In genomic region chr1:150282558-150282958, GRCh38 we compare ENCODE assay signal across 8 cellular contexts. TPM values are rescaled to one million over a fixed set of nuclear protein-coding genes. Genes with fewer than 3 reads are reported as not detected.
DNase-seq lines count a peak whose midpoint lies in the region; ATAC-seq and TF ChIP-seq lines count a peak whose summit lies in the region.

No MANE protein-coding gene starts in this region.

- H3K9ac ChIP-seq in GM23248 (peak overlapping the region; percentile 82), SU-DHL-6 (ENCODE audit: low read length) (no peak overlapping the region)

- 0 out of 2 replicates have a peak, but pooled peaks cover 7% of the 10 kb centered on the region for H3K4me1 ChIP-seq in GM23248 (ENCODE audit: insufficient read depth)
- peaks cover 5% of the 10 kb centered on the region for H3K4me1 ChIP-seq in foreskin keratinocyte
- H3K4me1 ChIP-seq in psoas muscle: peaks cover 15% of the 10 kb centered on the region

- H3K9me2 ChIP-seq in GM23248 (ENCODE audit: insufficient read depth) (no peaks in the 10 kb centered on the region), SU-DHL-6 (replicated peaks; ENCODE audit: insufficient read depth, low read length) (no peaks in the 10 kb centered on the region)

- H3F3A ChIP-seq in GM23248 (ENCODE audit: insufficient read depth) (0 out of 2 replicates have a peak, but pooled peaks cover 10% of the 10 kb centered on the region), SU-DHL-6 (ENCODE audit: insufficient read depth) (no peaks in the 10 kb centered on the region)

- H3K4me2 ChIP-seq in GM23248 (ENCODE audit: unreplicated experiment) (peak overlapping the region; percentile 94), SU-DHL-6 (ENCODE audit: low read depth, low read length, poor library complexity, severe bottlenecking) (no peak overlapping the region)

- H3K9me3 ChIP-seq in GM23248 (ENCODE audit: low read depth) (no peaks in the 10 kb centered on the region), SU-DHL-6 (ENCODE audit: insufficient read depth, low read length) (no peaks in the 10 kb centered on the region), psoas muscle (no peaks in the 10 kb centered on the region)

- no peaks in the 10 kb centered on the region for H3K27me3 ChIP-seq in GM23248 (replicated peaks; ENCODE audit: insufficient read depth)
- H3K27me3 ChIP-seq in SU-DHL-6 (ENCODE audit: low read length): no peaks in the 10 kb centered on the region
- H3K27me3 ChIP-seq in foreskin keratinocyte: no peaks in the 10 kb centered on the region
- no peaks in the 10 kb centered on the region for H3K27me3 ChIP-seq in psoas muscle (ENCODE audit: insufficient read depth in 3 of 3, low read length in 2 of 3)

- no peaks in the 10 kb centered on the region for H4K20me1 ChIP-seq in GM23248 (ENCODE audit: insufficient read depth)
- H4K20me1 ChIP-seq in SU-DHL-6 (ENCODE audit: low read depth, low read length): no peaks in the 10 kb centered on the region

- DNase-seq in GM23248 (no peak), foreskin keratinocyte (no peak), psoas muscle (no peak), NCI-H774 (lab: John Stamatoyannopoulos, UW) (no peak), middle frontal gyrus (ENCODE audit: extremely low spot score, low spot score) (no peak)

- ATAC-seq in foreskin keratinocyte (peak; percentile 40), psoas muscle (peak; percentile 41 to 63 (median 60)), HG03439 (IDR thresholded peaks at IDR 0.05; ENCODE audit: unreplicated experiment) (no peak), HG02973 (IDR thresholded peaks at IDR 0.05; ENCODE audit: unreplicated experiment) (no peak)

- intact Hi-C loops in psoas muscle (cut with DNase I): loop anchor here in 1 of 2 donors (5.0 kb wide), 1 partner anchor 45 kb away; the partner anchor contains the start of gene ANP32E

- peak overlapping the region; percentile 78 for H3K4me3 ChIP-seq in GM23248
- H3K4me3 ChIP-seq in SU-DHL-6 (ENCODE audit: insufficient read depth, low read length, poor library complexity, severe bottlenecking): no peak overlapping the region
- H3K4me3 ChIP-seq in psoas muscle: peak overlapping the region; percentile 80

- H3K27ac ChIP-seq in GM23248 (peak overlapping the region; percentile 29), SU-DHL-6 (ENCODE audit: low read depth, low read length) (no peak overlapping the region), foreskin keratinocyte (peak overlapping the region; percentile 12), psoas muscle (peak overlapping the region; percentile 94)

- in situ Hi-C loops in GM23248 (cut with MboI): no loop called here

- TF ChIP-seq CTCF in SU-DHL-6 (IDR thresholded peaks at IDR 0.05; ENCODE audit: insufficient read depth, low read length, poor library complexity, severe bottlenecking) (no peak), foreskin keratinocyte (conservative IDR thresholded peaks at IDR 0.05) (no peak), psoas muscle (IDR thresholded peaks at IDR 0.05) (no peak)

- 5 to 6% methylated on average over 19 to 21 of the region's 21 CpGs for WGBS in GM23248 (ENCODE audit: low coverage in 1 of 2, low lambda C conversion rate in 2 of 2, missing lambda C conversion rate in 2 of 2), 2 experiments
- 2 to 4% (median 4%) methylated on average over 21 of the region's 21 CpGs for WGBS in psoas muscle, 3 donors

- H3K79me2 ChIP-seq in GM23248 (ENCODE audit: insufficient read depth): no peaks in the 10 kb centered on the region
- no peaks in the 10 kb centered on the region for H3K79me2 ChIP-seq in SU-DHL-6 (ENCODE audit: insufficient read depth, low read length)

- peak overlapping the region; percentile 93 for H2AFZ ChIP-seq in GM23248
- peak overlapping the region; percentile 96 for H2AFZ ChIP-seq in SU-DHL-6 (ENCODE audit: low read depth, low read length, severe bottlenecking)

- H3K36me3 ChIP-seq in GM23248 (ENCODE audit: low read depth): no peaks in the 10 kb centered on the region
- no peaks in the 10 kb centered on the region for H3K36me3 ChIP-seq in SU-DHL-6 (ENCODE audit: low read length)
- H3K36me3 ChIP-seq in psoas muscle (ENCODE audit: insufficient read depth in 1 of 2, low read depth in 1 of 2): peaks cover 5 to 35% of the 10 kb centered on the region in 2 donors

RNA-seq across cellular contexts. Expression of gene CIART, which starts 0.2 kb away (rescaled TPM):
- 1.8 and 3.4 TPM in 2 replicates for total RNA-seq in GM23248 (2014; rRNA removed; shearing (Covaris generic))
- 6.7 and 7.0 TPM in 2 replicates for polyA plus RNA-seq in GM23248 (2016; fragmentation: Nextera tagmentation; extraction: Ambion mirVana)
- total RNA-seq in foreskin keratinocyte: 4.8 and 6.2 TPM in 2 replicates
- 4.7 and 6.7 TPM in 2 replicates for polyA plus RNA-seq in foreskin keratinocyte
- total RNA-seq in psoas muscle: 10 to 100 TPM in 3 of 4 donors, 1 to 10 TPM in 1; 6.2 to 23.4 (median 14.5) TPM
- 10 to 100 TPM in 2 of 3 donors, 1 to 10 TPM in 1; 1.6 to 11.7 (median 11.6) TPM for polyA plus RNA-seq in psoas muscle

RNA-seq across cellular contexts. Expression of gene C1orf54, which starts 10.0 kb away (rescaled TPM):
- 1.7 and 1.9 TPM in 2 replicates for total RNA-seq in GM23248 (2014; rRNA removed; shearing (Covaris generic))
- 1.7 and 1.9 TPM in 2 replicates for polyA plus RNA-seq in GM23248 (2016; fragmentation: Nextera tagmentation; extraction: Ambion mirVana)
- total RNA-seq in foreskin keratinocyte: 0.48 and 0.85 TPM in 2 replicates
- polyA plus RNA-seq in foreskin keratinocyte: 0.72 and 0.80 TPM in 2 replicates
- 1 to 10 TPM; 4.7 to 7.6 (median 6.1) TPM for total RNA-seq in psoas muscle
- polyA plus RNA-seq in psoas muscle: 1 to 10 TPM; 6.4 to 7.0 (median 6.8) TPM

RNA-seq across cellular contexts. Expression of gene MRPS21, which starts 11.1 kb away (rescaled TPM):
- 36.5 and 37.9 TPM in 2 replicates for total RNA-seq in GM23248 (2014; rRNA removed; shearing (Covaris generic))
- polyA plus RNA-seq in GM23248 (2016; fragmentation: Nextera tagmentation; extraction: Ambion mirVana): 108 and 116 TPM in 2 replicates
- 60.0 and 60.1 TPM in 2 replicates for total RNA-seq in foreskin keratinocyte
- 87.0 and 88.2 TPM in 2 replicates for polyA plus RNA-seq in foreskin keratinocyte
- 10 to 100 TPM; 50.1 to 55.0 (median 53.2) TPM for total RNA-seq in psoas muscle
- 10 to 100 TPM; 53.4 to 87.8 (median 55.6) TPM for polyA plus RNA-seq in psoas muscle

RNA-seq across cellular contexts. Expression of gene APH1A, which starts 13.7 kb away (rescaled TPM):
- 103 and 104 TPM in 2 replicates for total RNA-seq in GM23248 (2014; rRNA removed; shearing (Covaris generic))
- polyA plus RNA-seq in GM23248 (2016; fragmentation: Nextera tagmentation; extraction: Ambion mirVana) (32.4 and 32.6 TPM in 2 replicates), foreskin keratinocyte (142 and 166 TPM in 2 replicates), psoas muscle (10 to 100 TPM; 48.5 to 91.5 (median 69.7) TPM)
- total RNA-seq in foreskin keratinocyte (138 and 153 TPM in 2 replicates), psoas muscle (10 to 100 TPM; 33.1 to 69.3 (median 51.1) TPM)

RNA-seq across cellular contexts. Expression of gene CA14, which starts 25.0 kb away (rescaled TPM):
- total RNA-seq in GM23248 (2014; rRNA removed; shearing (Covaris generic)): not detected in 2 replicates
- polyA plus RNA-seq in GM23248 (2016; fragmentation: Nextera tagmentation; extraction: Ambion mirVana) (0.16 TPM in 1 of 2 replicates, not detected in the other), foreskin keratinocyte (0.66 and 0.72 TPM in 2 replicates), psoas muscle (under 1 TPM; 0.04 to 0.89 (median 0.61) TPM)
- total RNA-seq in foreskin keratinocyte (0.37 and 0.60 TPM in 2 replicates), psoas muscle (under 1 TPM in 2 of 4 donors, not detected in 2; 0.30 to 0.48 TPM)

Comparison
In these comparisons a context has a peak if more than half of its experiments do, and no peak if none do; other contexts are left out.
1. ATAC-seq: peak in foreskin keratinocyte (single experiment) and psoas muscle (4 of 4); none in HG03439 (single experiment) and HG02973 (single experiment).